ENCODE assay signal across 8 cellular contexts in genomic region chr2:112254466-112255240, GRCh38. TPM values are rescaled to one million over a fixed set of nuclear protein-coding genes. Genes with fewer than 3 reads are reported as not detected.
A peak's percentile ranks its signal among the peaks of the same experiment; 100 is the strongest.
DNase-seq lines count a peak whose midpoint lies in the region; ATAC-seq and TF ChIP-seq lines count a peak whose summit lies in the region.

TSS of gene ZC3H8 (minus strand) at chr2:112255042. CDS start at chr2:112254981, 61 bp downstream.

- H3K36me3 ChIP-seq in heart left ventricle = peaks cover 0 to 6% (median 1%) of the 10 kb centered on the region in 9 donors

- TF ChIP-seq CTCF in GM13976 (IDR thresholded peaks at IDR 0.05; ENCODE audit: borderline replicate concordance, control extremely low read depth, extremely low read depth, insufficient read depth, missing control alignments) = peak; percentile 28
- TF ChIP-seq CTCF in heart left ventricle (IDR thresholded peaks at IDR 0.05) = peak in 2 of 12 donors; percentile 6 to 16
- TF ChIP-seq CTCF in type B pancreatic cell (conservative IDR thresholded peaks at IDR 0.05) = no peak

- CTCF ChIA-PET in T-cell (lab: Charles Lee) = interaction anchor here in 1 of 2 donors (0.7 to 1.0 kb wide), 4 partner anchors 18 to 179 kb away, joined by 3 to 4 read pairs (median 4); partner anchors contain the start of gene RGPD8

- intact Hi-C loops in heart left ventricle (cut with DNase I) (loop anchor here in 9 of 10 donors (1.0 to 10.0 kb wide), 10 partner anchors 20 to 360 kb away; partner anchors contain the start of genes TMEM87B (in 4 of the 9), RGPD8 (in 3 of the 9), ZC3H6 (in 3 of the 9) and CHCHD5 (in 1 of the 9)), posterior cingulate gyrus (cut with DNase I) (loop anchor here (5.0 kb wide), 2 partner anchors 202 to 328 kb away; partner anchors contain the start of gene CHCHD5)

- H3K9me3 ChIP-seq in heart left ventricle = no peaks in the 10 kb centered on the region

- H3K9me3 Mint-ChIP-seq in T-cell (no peaks in the 10 kb centered on the region), type B pancreatic cell (no peaks in the 10 kb centered on the region)

- peak within 1 kb of the TSS; percentile 27 to 91 (median 74) for H3K4me3 ChIP-seq in heart left ventricle

- peak; percentile 40 to 89 for TF ChIP-seq POLR2A in heart left ventricle (IDR thresholded peaks at IDR 0.05)

- in situ Hi-C loops in GM13976 (cut with MboI; ENCODE audit: low sequenced_read_pairs, unreplicated experiment) = no loop called here

- H3K4me3 Mint-ChIP-seq in T-cell (peak within 1 kb of the TSS in 2 of 3 donors; percentile 87), type B pancreatic cell (peak within 1 kb of the TSS; percentile 90)

- H3K4me1 Mint-ChIP-seq in T-cell (peaks cover 4 to 27% (median 6%) of the 10 kb centered on the region in 3 donors), type B pancreatic cell (ENCODE audit: unreplicated experiment) (peaks cover 14% of the 10 kb centered on the region)

- H3K27ac Mint-ChIP-seq in T-cell = peak within 1 kb of the TSS; percentile 88 to 92
- peak within 1 kb of the TSS; percentile 71 for H3K27ac Mint-ChIP-seq in type B pancreatic cell

- no peaks in the 10 kb centered on the region for H3K27me3 ChIP-seq in heart left ventricle

- DNase-seq in GM13976 (ENCODE audit: low spot score) (peak; percentile 100), NCI-H146 (lab: John Stamatoyannopoulos, UW) (peak; percentile 95), T-cell (peak; percentile 86 to 97 (median 93)), heart left ventricle (peak; percentile 93 to 98 (median 96)), posterior cingulate gyrus (peak; percentile 89 to 99 (median 93)), type B pancreatic cell (ENCODE audit: extremely low spot score, unreplicated experiment) (peak; percentile 97)

- no peaks in the 10 kb centered on the region for H3K36me3 Mint-ChIP-seq in T-cell
- no peaks in the 10 kb centered on the region for H3K36me3 Mint-ChIP-seq in type B pancreatic cell

- no peaks in the 10 kb centered on the region for H3K27me3 Mint-ChIP-seq in T-cell
- peaks cover 2% of the 10 kb centered on the region for H3K27me3 Mint-ChIP-seq in type B pancreatic cell

- WGBS in adipose tissue, 3 donors = 0 to 1% (median 1%) methylated on average over 65 to 68 of the region's 68 CpGs
- 0 to 1% (median 0%) methylated on average over 41 to 68 of the region's 68 CpGs for WGBS in heart left ventricle, 4 donors

- H3K4me1 ChIP-seq in heart left ventricle = peaks cover 0 to 32% (median 12%) of the 10 kb centered on the region in 12 donors

- ATAC-seq in HG02852 (IDR thresholded peaks at IDR 0.05; ENCODE audit: unreplicated experiment) = peak; percentile 90
- ATAC-seq in T-cell (replicated peaks in 1 of 4) = peak; percentile 93 to 96 (median 96)
- ATAC-seq in heart left ventricle = peak; percentile 97 to 99 (median 99)

- POLR2A ChIA-PET in T-cell (lab: Charles Lee) = interaction anchor here in 1 of 2 donors (0.6 to 1.1 kb wide), 4 partner anchors 10 to 200 kb away, joined by 3 read pairs; no protein-coding TSS in a partner anchor

- peak within 1 kb of the TSS; percentile 11 for H3K27ac ChIP-seq in adipose tissue (ENCODE audit: low read depth, low read length)
- H3K27ac ChIP-seq in heart left ventricle = peak within 1 kb of the TSS; percentile 37 to 93 (median 85)

RNA-seq across cellular contexts. Expression of gene ZC3H8, which starts in this region (rescaled TPM):
- total RNA-seq in T-cell = 10 to 100 TPM; 16.1 to 29.9 (median 22.1) TPM
- polyA plus RNA-seq in adipose tissue = 1 to 10 TPM; 2.9 to 6.3 (median 4.4) TPM
- total RNA-seq in heart left ventricle = 10 to 100 TPM in 3 of 9 donors, 1 to 10 TPM in 6; 5.1 to 12.2 (median 8.1) TPM
- 1 to 10 TPM; 6.3 to 7.8 TPM for polyA plus RNA-seq in heart left ventricle
- 12.6 and 20.7 TPM in 2 replicates for total RNA-seq in type B pancreatic cell (ENCODE audit: low replicate concordance)

Comparison
In these comparisons a context has a peak if more than half of its experiments do, and no peak if none do; other contexts are left out.
1. Peak in every context shown above with its lines: DNase-seq, ATAC-seq, H3K4me3 ChIP-seq and H3K27ac ChIP-seq.